ENCODE assay signal across 19 cellular contexts in the genomic region with DNA sequence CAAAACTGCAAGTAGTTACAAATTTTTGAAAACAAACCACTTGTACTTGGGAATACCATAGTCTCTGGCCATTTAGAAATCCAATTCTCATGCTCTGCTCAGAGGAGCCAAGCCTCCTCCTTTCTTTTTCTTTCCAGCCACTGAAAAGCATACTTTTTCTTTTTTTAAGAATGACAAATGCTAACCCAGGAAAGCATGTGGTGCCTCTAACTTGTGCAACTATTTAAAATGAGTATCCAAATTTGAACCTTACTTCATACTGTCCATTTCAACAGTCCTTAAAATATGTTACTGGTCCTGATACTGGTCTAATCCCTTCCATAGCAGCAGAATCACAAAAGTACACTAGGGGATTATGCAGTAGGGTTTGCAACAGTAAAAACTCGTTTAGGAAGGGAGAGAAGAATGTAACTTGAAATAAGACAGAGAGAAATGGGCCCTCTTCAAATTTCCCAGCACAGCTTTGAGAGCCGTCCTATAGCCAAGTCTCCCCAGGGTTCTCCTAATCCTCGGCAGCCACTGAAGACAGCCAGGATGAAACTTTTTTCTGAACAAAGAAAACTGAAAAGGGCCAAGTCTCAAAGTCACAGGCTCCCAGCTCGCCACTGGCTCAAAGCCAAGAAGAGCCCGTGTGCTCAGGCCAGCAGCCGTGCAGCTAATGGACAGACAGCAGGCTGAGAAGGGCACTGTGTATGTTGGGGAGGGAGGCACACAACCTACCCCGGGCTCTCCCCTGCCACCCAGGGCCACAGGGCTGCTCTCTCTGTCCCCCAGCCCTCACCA. TPM values are rescaled to one million over a fixed set of nuclear protein-coding genes. Genes with fewer than 3 reads are reported as not detected.
A peak's percentile ranks its signal among the peaks of the same experiment; 100 is the strongest.
DNase-seq lines count a peak whose midpoint lies in the region; ATAC-seq, FAIRE-seq and TF ChIP-seq lines count a peak whose summit lies in the region.
"Had no signal": no experiment of that assay in that cellular context is flagged by ENCODE, and none has a peak within 500 bp of the region (broad histone marks: within the 10 kb centered on the region; RNA-seq: fewer than 3 reads in every experiment).

No MANE protein-coding gene starts in this region.

- no peaks in the 10 kb centered on the region for H3K79me2 ChIP-seq in endothelial cell of umbilical vein (ENCODE audit: control insufficient read depth, insufficient read depth, low read length)
- no peaks in the 10 kb centered on the region for H3K79me2 ChIP-seq in smooth muscle cell (ENCODE audit: low read depth)

- H3K4me3 Mint-ChIP-seq in activated CD4-positive, alpha-beta memory T cell treated with anti-CD3 and anti-CD28 coated beads for 36 hours: no peak overlapping the region
- H3K4me3 Mint-ChIP-seq: naive B cell had no signal

- H2AFZ ChIP-seq in endothelial cell of umbilical vein (ENCODE audit: low read depth, low read length): no peak overlapping the region
- no peak overlapping the region for H2AFZ ChIP-seq in smooth muscle cell (ENCODE audit: low read depth)

- no peaks in the 10 kb centered on the region for H3K4me1 ChIP-seq in endothelial cell of umbilical vein (ENCODE audit: control insufficient read depth, extremely low read depth, insufficient read depth, low read length)
- H3K4me1 ChIP-seq in mucosa of descending colon (ENCODE audit: low read depth): peaks cover 4% of the 10 kb centered on the region
- no peaks in the 10 kb centered on the region for H3K4me1 ChIP-seq in smooth muscle cell (ENCODE audit: low read depth)
- H3K4me1 ChIP-seq: breast epithelium had no signal

- no peaks in the 10 kb centered on the region for H4K20me1 ChIP-seq in endothelial cell of umbilical vein (replicated peaks; ENCODE audit: control insufficient read depth, extremely low read depth, insufficient read depth, low read length)
- peaks cover 54% of the 10 kb centered on the region for H4K20me1 ChIP-seq in smooth muscle cell (ENCODE audit: low read depth)

- no peaks in the 10 kb centered on the region for H3K9me1 ChIP-seq in endothelial cell of umbilical vein (replicated peaks; ENCODE audit: control insufficient read depth, extremely low read depth, insufficient read depth, low read length)

- H3K4me3 ChIP-seq in endothelial cell of umbilical vein (replicated peaks in 1 of 3; ENCODE audit: insufficient read depth in 1 of 3, low read depth in 1 of 3, low read length in 3 of 3) (no peak overlapping the region), mucosa of descending colon (no peak overlapping the region), smooth muscle cell (no peak overlapping the region)
- H3K4me3 ChIP-seq: breast epithelium, MG63, Peyer's patch, skin epidermis had no signal

- H3K27me3 Mint-ChIP-seq in activated CD4-positive, alpha-beta memory T cell treated with anti-CD3 and anti-CD28 coated beads for 36 hours: no peaks in the 10 kb centered on the region

- TF ChIP-seq RAD21 in Ishikawa (IDR thresholded peaks at IDR 0.05; ENCODE audit: low read depth): no peak

- POLR2A ChIA-PET in endothelial cell of umbilical vein (lab: Charles Lee): no interaction called here
- POLR2A ChIA-PET in activated CD4-positive, alpha-beta memory T cell treated with anti-CD3 and anti-CD28 coated beads for 36 hours (lab: Charles Lee): no interaction called here

- dilution Hi-C loops in endothelial cell of umbilical vein (cut with MboI; ENCODE audit: extremely low pct_ligation_motif_present, low sequenced_read_pairs): no loop called here

- H3K9ac ChIP-seq in endothelial cell of umbilical vein (replicated peaks; ENCODE audit: extremely low read depth, insufficient read depth, low read length) (no peak overlapping the region), smooth muscle cell (ENCODE audit: low read depth) (no peak overlapping the region)

- H3K9me3 Mint-ChIP-seq in activated CD4-positive, alpha-beta memory T cell treated with anti-CD3 and anti-CD28 coated beads for 36 hours: no peaks in the 10 kb centered on the region

- TF ChIP-seq EP300 in Ishikawa (IDR thresholded peaks at IDR 0.05; ENCODE audit: borderline replicate concordance): no peak

- peak; percentile 4 for FAIRE-seq in endothelial cell of umbilical vein (lab: Jason Lieb, UNC)

- H3K27me3 ChIP-seq in endothelial cell of umbilical vein (ENCODE audit: control insufficient read depth in 2 of 2, insufficient read depth in 2 of 2, low read length in 2 of 2): no peaks in the 10 kb centered on the region
- no peaks in the 10 kb centered on the region for H3K27me3 ChIP-seq in smooth muscle cell (ENCODE audit: low read depth)
- H3K27me3 ChIP-seq: MG63, Peyer's patch had no signal

- intact Hi-C loops in endothelial cell of umbilical vein (cut with micrococcal nuclease) (no loop called here), mucosa of descending colon (cut with DNase I, micrococcal nuclease) (no loop called here)
- intact Hi-C loops in activated CD4-positive, alpha-beta memory T cell treated with anti-CD3 and anti-CD28 coated beads for 36 hours (cut with micrococcal nuclease): no loop called here

- no peaks in the 10 kb centered on the region for H3K4me1 Mint-ChIP-seq in activated CD4-positive, alpha-beta memory T cell treated with anti-CD3 and anti-CD28 coated beads for 36 hours (ENCODE audit: low read depth)

- H3K4me2 ChIP-seq in endothelial cell of umbilical vein (ENCODE audit: insufficient read depth, low read length) (no peak overlapping the region), smooth muscle cell (peak overlapping the region; percentile 3)

- no peak overlapping the region for H3K27ac Mint-ChIP-seq in activated CD4-positive, alpha-beta memory T cell treated with anti-CD3 and anti-CD28 coated beads for 36 hours
- H3K27ac Mint-ChIP-seq: naive B cell had no signal

- H3K27ac ChIP-seq in endothelial cell of umbilical vein (ENCODE audit: insufficient read depth, low read depth, low read length) (no peak overlapping the region), smooth muscle cell (ENCODE audit: low read depth) (no peak overlapping the region)
- H3K27ac ChIP-seq: breast epithelium, skin epidermis had no signal

- TF ChIP-seq CTCF in endothelial cell of umbilical vein (IDR thresholded peaks at IDR 0.05; ENCODE audit: extremely low read depth in 1 of 2, insufficient read depth in 1 of 2, low read depth in 1 of 2, low read length in 2 of 2) (no peak), mucosa of descending colon (IDR thresholded peaks at IDR 0.05) (no peak), smooth muscle cell (IDR thresholded peaks at IDR 0.05; ENCODE audit: borderline replicate concordance, insufficient read depth, poor library complexity, severe bottlenecking) (no peak)

- CTCF ChIA-PET in endothelial cell of umbilical vein (lab: Charles Lee): no interaction called here
- CTCF ChIA-PET in activated CD4-positive, alpha-beta memory T cell treated with anti-CD3 and anti-CD28 coated beads for 36 hours (lab: Charles Lee): no interaction called here

- no peaks in the 10 kb centered on the region for H3K9me3 ChIP-seq in endothelial cell of umbilical vein (replicated peaks; ENCODE audit: control insufficient read depth, insufficient read depth, low read length)
- no peaks in the 10 kb centered on the region for H3K9me3 ChIP-seq in mucosa of descending colon
- no peaks in the 10 kb centered on the region for H3K9me3 ChIP-seq in smooth muscle cell (replicated peaks; ENCODE audit: low read depth)
- H3K9me3 ChIP-seq: breast epithelium, MG63, Peyer's patch had no signal

- peak; percentile 46 for ATAC-seq in mucosa of descending colon

- DNase-seq in endothelial cell of umbilical vein (ENCODE audit: low read depth, low spot score) (no peak), mucosa of descending colon (peak in 2 of 3 donors; percentile 32), smooth muscle cell (lab: John Stamatoyannopoulos, UW; ENCODE audit: unreplicated experiment) (no peak), islet precursor cell (no peak), HuH-7.5 (ENCODE audit: low spot score) (no peak), NCI-H524 treated with DMSO at 0.1 percent for 48 hours (lab: John Stamatoyannopoulos, UW) (no peak)
- DNase-seq in activated CD4-positive, alpha-beta memory T cell treated with anti-CD3 and anti-CD28 coated beads for 36 hours: no peak
- DNase-seq: activated CD8-positive, alpha-beta memory T cell treated with anti-CD3 and anti-CD28 coated beads for 24 hours; activated gamma-delta T cell; DMS79; glutamatergic neuron; MG63; naive B cell; stimulated activated naive CD4-positive, alpha-beta T cell; SW 1271 had no signal

- H3K36me3 Mint-ChIP-seq in activated CD4-positive, alpha-beta memory T cell treated with anti-CD3 and anti-CD28 coated beads for 36 hours: no peaks in the 10 kb centered on the region
- H3K36me3 Mint-ChIP-seq: naive B cell had no signal

- WGBS in smooth muscle cell (ENCODE audit: low lambda C conversion rate): 44% methylated on average over 7 of the region's 7 CpGs

- no peak for TF ChIP-seq POLR2A in endothelial cell of umbilical vein (IDR thresholded peaks at IDR 0.05; ENCODE audit: low read depth, low read length)

- BruUV-seq in endothelial cell of umbilical vein (replicated peaks; lab: Mats Ljungman, UMichigan): no TSS peak

- H3F3A ChIP-seq in smooth muscle cell (ENCODE audit: low read depth): no peaks in the 10 kb centered on the region

- H3K36me3 ChIP-seq in endothelial cell of umbilical vein (ENCODE audit: control insufficient read depth in 2 of 2, extremely low read depth in 1 of 2, insufficient read depth in 2 of 2, low read length in 2 of 2): no peaks in the 10 kb centered on the region
- H3K36me3 ChIP-seq in mucosa of descending colon (ENCODE audit: low read depth): no peaks in the 10 kb centered on the region
- no peaks in the 10 kb centered on the region for H3K36me3 ChIP-seq in smooth muscle cell (ENCODE audit: low read depth)
- H3K36me3 ChIP-seq: breast epithelium, MG63, Peyer's patch had no signal

TF ChIP-seq in Ishikawa, 13 proteins besides CTCF, POLR2A, EP300 and RAD21 (continues in another document):
- TF ChIP-seq CREB1 (IDR thresholded peaks at IDR 0.05; ENCODE audit: low read depth) (no peak), NFIC (IDR thresholded peaks at IDR 0.05) (peak; percentile 58; the same call in 1 of the 2 replicates)

TF ChIP-seq in endothelial cell of umbilical vein, 7 proteins besides CTCF, POLR2A, EP300 and RAD21 (continues in another document):
- TF ChIP-seq GATA2 (IDR thresholded peaks at IDR 0.05; ENCODE audit: insufficient read depth, insufficient read length, low read depth, low read length): no peak

RNA-seq across cellular contexts. Expression of a gene that starts 39.5 kb away (rescaled TPM):
- 0.20 TPM in 1 of 2 replicates, not detected in the other for total RNA-seq in endothelial cell of umbilical vein
- polyA plus RNA-seq in endothelial cell of umbilical vein: not detected in 2 replicates
- not detected in 2 replicates for polyA plus RNA-seq in endothelial cell of umbilical vein (2011; cell fraction: cytosol; rRNA removed)
- not detected in 2 replicates for polyA plus RNA-seq in endothelial cell of umbilical vein (2011; cell fraction: nucleus; rRNA removed)
- not detected in 2 replicates for polyA plus RNA-seq in endothelial cell of umbilical vein (2012)
- polyA minus RNA-seq in endothelial cell of umbilical vein: 0.06 TPM in 1 of 2 replicates, not detected in the other
- not detected for polyA minus RNA-seq in endothelial cell of umbilical vein (2011; cell fraction: cytosol; rRNA and poly(A)+ RNA removed)
- polyA minus RNA-seq in endothelial cell of umbilical vein (2011; cell fraction: nucleus; rRNA and poly(A)+ RNA removed): not detected in 2 replicates
- total RNA-seq in mucosa of descending colon: 10 to 100 TPM; 12.7 to 33.5 (median 18.4) TPM
- 32.7 and 36.4 TPM in 2 replicates for total RNA-seq in smooth muscle cell
- polyA plus RNA-seq in smooth muscle cell: 33.4 and 36.7 TPM in 2 replicates
- total RNA-seq in activated CD4-positive, alpha-beta memory T cell treated with anti-CD3 and anti-CD28 coated beads for 36 hours: not detected

Comparison
In these comparisons a context has a peak if more than half of its experiments do, and no peak if none do; other contexts are left out.
1. DNase-seq: peak in mucosa of descending colon (2 of 3); none in endothelial cell of umbilical vein (single experiment), smooth muscle cell (single experiment), islet precursor cell (single experiment), activated CD4-positive, alpha-beta memory T cell treated with anti-CD3 and anti-CD28 coated beads for 36 hours (single experiment), HuH-7.5 (single experiment) and NCI-H524 treated with DMSO at 0.1 percent for 48 hours (single experiment).
2. RNA of a gene that starts 39.5 kb away (total RNA-seq): 32.7 to 36.4 TPM in smooth muscle cell and 12.7 to 33.5 TPM in mucosa of descending colon; 0.20 TPM in endothelial cell of umbilical vein and not detected in activated CD4-positive, alpha-beta memory T cell treated with anti-CD3 and anti-CD28 coated beads for 36 hours; every median in the first group is over 10 times any median in the second.